In genomic region chr17:2337152-2337810, GRCh38 we compare ENCODE assay signal across 8 cellular contexts. TPM values are rescaled to one million over a fixed set of nuclear protein-coding genes. Genes with fewer than 3 reads are reported as not detected.
DNase-seq lines count a peak whose midpoint lies in the region; FAIRE-seq and TF ChIP-seq lines count a peak whose summit lies in the region.

Gene SGSM2 (plus strand): TSS chr17:2337501. CDS start chr17:2337689, 188 bp downstream.

- no peaks in the 10 kb centered on the region for H3K9me3 Mint-ChIP-seq in astrocyte (ENCODE audit: unreplicated experiment)

- peaks cover 24% of the 10 kb centered on the region for H3K4me1 ChIP-seq in astrocyte (ENCODE audit: insufficient read depth, low read length)

- peak; percentile 68 for DNase-seq in NCI-H2227 (lab: John Stamatoyannopoulos, UW; ENCODE audit: unreplicated experiment)
- no peak for DNase-seq in NCI-H2227 treated with DMSO at 0.1 percent for 48 hours (lab: John Stamatoyannopoulos, UW)
- DNase-seq in LHCN-M2 (ENCODE audit: low read depth) = peak; percentile 23
- DNase-seq in T-helper 9 cell = peak; percentile 69
- DNase-seq in astrocyte (ENCODE audit: low read depth) = peak; percentile 24
- peak; percentile 72 for DNase-seq in hepatic stellate cell (ENCODE audit: low spot score)
- peak; percentile 84 for DNase-seq in retina
- no peak for DNase-seq in kidney glomerular epithelial cell (lab: John Stamatoyannopoulos, UW)

- peak within 1 kb of the TSS; percentile 93 for H3K4me2 ChIP-seq in astrocyte (ENCODE audit: low read length)

- H3K4me3 ChIP-seq in astrocyte (ENCODE audit: insufficient read depth, low read depth, low read length) = peak within 1 kb of the TSS; percentile 99

- H2AFZ ChIP-seq in astrocyte (ENCODE audit: low read depth, low read length) = peak within 1 kb of the TSS; percentile 94

- H3K9ac ChIP-seq in astrocyte (ENCODE audit: low read length) = peak within 1 kb of the TSS; percentile 98

- peak within 1 kb of the TSS; percentile 99 for H3K4me3 Mint-ChIP-seq in astrocyte (ENCODE audit: unreplicated experiment)

- peak within 1 kb of the TSS; percentile 97 for H3K27ac Mint-ChIP-seq in astrocyte (ENCODE audit: unreplicated experiment)

- H3K27me3 Mint-ChIP-seq in astrocyte (ENCODE audit: low read depth, unreplicated experiment) = no peaks in the 10 kb centered on the region

- no peak for TF ChIP-seq CTCF in astrocyte (IDR thresholded peaks at IDR 0.05; ENCODE audit: insufficient read depth, low read depth, low read length)

- no peaks in the 10 kb centered on the region for H3K27me3 ChIP-seq in astrocyte (ENCODE audit: insufficient read depth, low read length)

- peaks cover 16% of the 10 kb centered on the region for H3K4me1 Mint-ChIP-seq in astrocyte (ENCODE audit: low read depth, unreplicated experiment)

- peaks cover 6% of the 10 kb centered on the region for H3K36me3 Mint-ChIP-seq in astrocyte (ENCODE audit: low read depth, unreplicated experiment)

- peaks cover 32% of the 10 kb centered on the region for H3K36me3 ChIP-seq in astrocyte (ENCODE audit: insufficient read depth, low read length)

- peak within 1 kb of the TSS; percentile 78 for H3K27ac ChIP-seq in astrocyte (ENCODE audit: low read depth, low read length)

- H4K20me1 ChIP-seq in astrocyte (ENCODE audit: insufficient read depth, low read length) = peaks cover 45% of the 10 kb centered on the region

- H3K79me2 ChIP-seq in astrocyte (ENCODE audit: insufficient read depth, low read length) = peaks cover 59% of the 10 kb centered on the region

- FAIRE-seq in astrocyte (lab: Jason Lieb, UNC) = no peak

- no peaks in the 10 kb centered on the region for H3K9me3 ChIP-seq in astrocyte (ENCODE audit: insufficient read depth, low read depth, low read length)

RNA-seq across cellular contexts. Expression of gene SGSM2, which starts in this region (rescaled TPM):
- total RNA-seq in LHCN-M2 (2014; rRNA removed) (33.0 and 36.1 TPM in 2 replicates), astrocyte (51.8 and 62.1 TPM in 2 replicates)
- polyA plus RNA-seq in LHCN-M2 (2012) = 25.0 TPM

Comparison
In these comparisons a context has a peak if more than half of its experiments do, and no peak if none do; other contexts are left out.
1. DNase-seq: peak in NCI-H2227 (single experiment), LHCN-M2 (single experiment), T-helper 9 cell (single experiment), astrocyte (single experiment), hepatic stellate cell (single experiment) and retina (single experiment); none in NCI-H2227 treated with DMSO at 0.1 percent for 48 hours (single experiment) and kidney glomerular epithelial cell (single experiment).